In the genomic region with DNA sequence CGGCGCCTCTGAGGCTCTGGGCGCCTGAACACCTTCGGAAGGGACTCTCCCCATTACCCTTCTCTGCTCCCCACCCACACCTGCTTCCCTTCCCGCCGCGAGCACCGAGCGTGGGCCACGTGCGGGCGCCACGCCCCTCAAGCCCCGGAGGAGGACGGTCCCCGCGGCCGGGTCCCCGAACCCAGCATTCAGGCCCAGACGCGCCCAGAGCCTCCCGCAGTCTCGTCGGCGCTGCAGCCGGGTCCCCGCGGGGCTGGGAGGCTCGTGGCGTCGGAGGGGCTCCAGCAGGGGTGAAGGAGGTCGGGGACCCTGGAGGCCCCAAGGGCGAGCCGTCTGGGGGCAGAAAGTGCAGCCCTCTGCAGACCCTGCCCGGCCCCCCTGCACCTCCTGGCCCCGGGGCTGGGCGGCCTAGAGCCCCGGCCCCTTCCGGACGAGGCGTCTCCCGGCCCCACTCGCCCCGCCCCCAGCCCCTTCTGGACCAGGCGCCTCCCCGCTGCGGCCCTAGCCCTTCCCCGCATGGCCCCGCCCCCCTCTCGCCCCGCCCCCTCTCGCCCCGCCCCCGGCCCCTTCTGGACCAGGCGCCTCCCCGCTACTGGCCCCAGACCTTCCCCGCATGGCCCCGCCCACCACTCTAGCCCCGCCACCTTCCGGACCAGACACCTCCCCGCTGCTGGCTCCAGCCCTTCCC, we compare ENCODE assay signal across 1 cellular context.
TF ChIP-seq lines count a peak whose summit lies in the region.

No MANE protein-coding gene starts in this region.

TF ChIP-seq in SK-N-SH treated with all-trans-retinoic acid at 6 μM for 48 hours, 23 proteins besides CTCF, POLR2A, EP300 and RAD21 (continued from another document):
- TF ChIP-seq CSDC2 (CRISPR knock-in tag; IDR thresholded peaks at IDR 0.05) (no peak), ZFP3 (CRISPR knock-in tag; IDR thresholded peaks at IDR 0.05) (no peak), ZC3H10 (CRISPR knock-in tag; IDR thresholded peaks at IDR 0.05) (no peak)
- TF ChIP-seq, protein P1, sequence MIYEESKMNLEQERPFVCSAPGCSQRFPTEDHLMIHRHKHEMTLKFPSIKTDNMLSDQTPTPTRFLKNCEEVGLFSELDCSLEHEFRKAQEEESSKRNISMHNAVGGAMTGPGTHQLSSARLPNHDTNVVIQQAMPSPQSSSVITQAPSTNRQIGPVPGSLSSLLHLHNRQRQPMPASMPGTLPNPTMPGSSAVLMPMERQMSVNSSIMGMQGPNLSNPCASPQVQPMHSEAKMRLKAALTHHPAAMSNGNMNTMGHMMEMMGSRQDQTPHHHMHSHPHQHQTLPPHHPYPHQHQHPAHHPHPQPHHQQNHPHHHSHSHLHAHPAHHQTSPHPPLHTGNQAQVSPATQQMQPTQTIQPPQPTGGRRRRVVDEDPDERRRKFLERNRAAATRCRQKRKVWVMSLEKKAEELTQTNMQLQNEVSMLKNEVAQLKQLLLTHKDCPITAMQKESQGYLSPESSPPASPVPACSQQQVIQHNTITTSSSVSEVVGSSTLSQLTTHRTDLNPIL (CRISPR knock-in tag; IDR thresholded peaks at IDR 0.05; ENCODE audit: low read depth) = no peak
TF ChIP-seq in SK-N-SH treated with all-trans-retinoic acid at 6 μM for 48 hours: peak in this region for 0.
